ENCODE assay signal across 17 cellular contexts in genomic region chr4:17315459-17315858, GRCh38.
"Had no signal": no experiment of that assay in that cellular context is flagged by ENCODE, and none has a peak within 500 bp of the region (broad histone marks: within the 10 kb centered on the region; RNA-seq: fewer than 3 reads in every experiment).

No MANE protein-coding gene starts in this region.

- H3K27ac Mint-ChIP-seq: activated B cell treated with CpG ODN at 0.5 μM for 24 hours; activated CD4-positive, alpha-beta memory T cell treated with anti-CD3 and anti-CD28 coated beads for 36 hours; activated T-helper 17 cell treated with anti-CD3 and anti-CD28 coated beads, Interleukin-2, amount 50 U/mL, for 72 hours had no signal

- H3K27me3 ChIP-seq: body of pancreas, dorsolateral prefrontal cortex, foreskin keratinocyte, hepatocyte had no signal

- ATAC-seq: activated T-helper 17 cell treated with anti-CD3 and anti-CD28 coated beads, Interleukin-2, amount 50 U/mL, for 72 hours; body of pancreas; foreskin keratinocyte had no signal

- H3K36me3 Mint-ChIP-seq: activated CD4-positive, alpha-beta memory T cell treated with anti-CD3 and anti-CD28 coated beads for 36 hours had no signal

- H3K79me2 ChIP-seq: hepatocyte had no signal

- H3K4me3 Mint-ChIP-seq: activated B cell treated with CpG ODN at 0.5 μM for 24 hours; activated CD4-positive, alpha-beta memory T cell treated with anti-CD3 and anti-CD28 coated beads for 36 hours; activated T-helper 17 cell treated with anti-CD3 and anti-CD28 coated beads, Interleukin-2, amount 50 U/mL, for 72 hours; neural crest cell had no signal

- H3K27me3 Mint-ChIP-seq: activated B cell treated with CpG ODN at 0.5 μM for 24 hours had no signal

- H3K4me3 ChIP-seq: body of pancreas, dorsolateral prefrontal cortex, hepatocyte had no signal

- H3K4me1 ChIP-seq: body of pancreas, foreskin keratinocyte had no signal

- H3K9me3 ChIP-seq: body of pancreas had no signal

- H3K4me1 Mint-ChIP-seq: activated B cell treated with CpG ODN at 0.5 μM for 24 hours; activated T-helper 17 cell treated with anti-CD3 and anti-CD28 coated beads, Interleukin-2, amount 50 U/mL, for 72 hours; neural crest cell had no signal

- DNase-seq: activated B cell treated with CpG ODN at 0.5 μM for 24 hours; activated CD4-positive, alpha-beta memory T cell treated with anti-CD3 and anti-CD28 coated beads for 36 hours; activated CD4-positive, alpha-beta T cell treated with anti-CD3 and anti-CD28 coated beads for 4 hours; activated naive CD4-positive, alpha-beta T cell treated with Interleukin-2 at 50 U/mL for 16 hours; activated T-cell treated with anti-CD3 and anti-CD28 coated beads for 4 hours; body of pancreas; caudate nucleus; dorsolateral prefrontal cortex; foreskin keratinocyte; midbrain; retina; stimulated activated CD4-positive, alpha-beta T cell treated with anti-CD3 and anti-CD28 coated beads, Interleukin-1b, Interleukin-23, amount 100 ng/mL, for 48 hours; stimulated activated CD8-positive, alpha-beta memory T cell treated with anti-CD3 and anti-CD28 coated beads, Interleukin-4, amount 100 ng/mL, for 48 hours; stimulated activated naive CD4-positive, alpha-beta T cell had no signal

- H3K4me2 ChIP-seq: hepatocyte had no signal

- H2AFZ ChIP-seq: hepatocyte had no signal

- H3K27ac ChIP-seq: body of pancreas, dorsolateral prefrontal cortex, foreskin keratinocyte, hepatocyte had no signal
